In genomic region chr15:70101459-70102113, GRCh38 we compare ENCODE assay signal across 9 cellular contexts. TPM values are rescaled to one million over a fixed set of nuclear protein-coding genes. Genes with fewer than 3 reads are reported as not detected.
DNase-seq lines count a peak whose midpoint lies in the region; ATAC-seq and TF ChIP-seq lines count a peak whose summit lies in the region.
"Had no signal": no experiment of that assay in that cellular context is flagged by ENCODE, and none has a peak within 500 bp of the region (broad histone marks: within the 10 kb centered on the region; RNA-seq: fewer than 3 reads in every experiment).

No MANE protein-coding gene starts in this region.

- no peaks in the 10 kb centered on the region for H3K36me3 ChIP-seq in CD8-positive, alpha-beta memory T cell (ENCODE audit: insufficient read depth, low read length)

- TF ChIP-seq CTCF in NB4 (IDR thresholded peaks at IDR 0.05; ENCODE audit: low read depth, low read length) (no peak), fibroblast of mammary gland (conservative IDR thresholded peaks at IDR 0.05; ENCODE audit: control insufficient read depth, insufficient read depth, low read depth, low read length) (no peak), osteocyte (IDR thresholded peaks at IDR 0.05) (no peak)

- no peaks in the 10 kb centered on the region for H3K36me3 Mint-ChIP-seq in osteocyte (ENCODE audit: unreplicated experiment)
- peaks cover 0 to 14% (median 0%) of the 10 kb centered on the region in 3 donors for H3K36me3 Mint-ChIP-seq in CD8-positive, alpha-beta memory T cell
- H3K36me3 Mint-ChIP-seq: memory B cell had no signal

- TF ChIP-seq POLR2A in NB4 (IDR thresholded peaks at IDR 0.05; ENCODE audit: extremely low read depth, insufficient read length) = no peak

- H3K4me3 ChIP-seq in NB4 (ENCODE audit: low read depth, low read length) (no peak overlapping the region), fibroblast of mammary gland (ENCODE audit: control insufficient read depth, low read depth, low read length) (no peak overlapping the region)
- H3K4me3 ChIP-seq in CD8-positive, alpha-beta memory T cell (ENCODE audit: low read length) = no peak overlapping the region

- POLR2A ChIA-PET in CD8-positive, alpha-beta memory T cell (lab: Charles Lee) = interaction anchor here (1.1 kb wide), 1 partner anchor 343 kb away, joined by 3 read pairs; no protein-coding TSS in a partner anchor

- CTCF ChIA-PET in CD8-positive, alpha-beta memory T cell (lab: Charles Lee) = interaction anchor here (0.7 to 1.7 kb wide), 8 partner anchors 7 to 386 kb away, joined by 3 to 5 read pairs (median 3); no protein-coding TSS in a partner anchor

- H3K27ac Mint-ChIP-seq in osteocyte (ENCODE audit: unreplicated experiment) = no peak overlapping the region
- H3K27ac Mint-ChIP-seq in CD8-positive, alpha-beta memory T cell = peak overlapping the region in 1 of 8 donors; percentile 72

- peak; percentile 92 for DNase-seq in DMS53 (lab: John Stamatoyannopoulos, UW)
- peak; percentile 80 for DNase-seq in NB4 (ENCODE audit: low read depth)
- DNase-seq in SHP77 (lab: John Stamatoyannopoulos, UW) = peak; percentile 46 to 64
- peak; percentile 96 for DNase-seq in fibroblast of mammary gland (ENCODE audit: low read depth)
- no peak for DNase-seq in osteocyte (ENCODE audit: extremely low spot score, unreplicated experiment)
- DNase-seq in CD8-positive, alpha-beta memory T cell = no peak
- no peak for DNase-seq in inferior parietal cortex (ENCODE audit: extremely low spot score)

- H3K4me1 Mint-ChIP-seq in osteocyte (ENCODE audit: unreplicated experiment) = peaks cover 33% of the 10 kb centered on the region
- peaks cover 22 to 31% (median 27%) of the 10 kb centered on the region in 3 donors for H3K4me1 Mint-ChIP-seq in CD8-positive, alpha-beta memory T cell

- no peak for ATAC-seq in HG02870 (IDR thresholded peaks at IDR 0.05; ENCODE audit: unreplicated experiment)

- H3K27ac ChIP-seq in CD8-positive, alpha-beta memory T cell (ENCODE audit: low read depth, low read length) = no peak overlapping the region

- H3K27me3 Mint-ChIP-seq in osteocyte (ENCODE audit: unreplicated experiment) = peaks cover 36% of the 10 kb centered on the region
- H3K27me3 Mint-ChIP-seq in CD8-positive, alpha-beta memory T cell = peaks cover 4 to 20% of the 10 kb centered on the region in 2 donors
- H3K27me3 Mint-ChIP-seq: memory B cell had no signal

- no peaks in the 10 kb centered on the region for H3K27me3 ChIP-seq in CD8-positive, alpha-beta memory T cell (ENCODE audit: insufficient read depth, low read length, poor library complexity, severe bottlenecking)

- H3K9me3 Mint-ChIP-seq in osteocyte (ENCODE audit: unreplicated experiment) = no peaks in the 10 kb centered on the region
- H3K9me3 Mint-ChIP-seq in CD8-positive, alpha-beta memory T cell = peaks cover 0 to 3% (median 0%) of the 10 kb centered on the region in 5 donors
- H3K9me3 Mint-ChIP-seq: memory B cell had no signal

- H3K4me1 ChIP-seq in CD8-positive, alpha-beta memory T cell (ENCODE audit: insufficient read depth, low read length) = peaks cover 32% of the 10 kb centered on the region

- H3K4me3 Mint-ChIP-seq in osteocyte (ENCODE audit: unreplicated experiment) = peak overlapping the region; percentile 18
- H3K4me3 Mint-ChIP-seq in CD8-positive, alpha-beta memory T cell = peak overlapping the region in 3 of 7 donors; percentile 15 to 48 (median 38)

- no peaks in the 10 kb centered on the region for H3K9me3 ChIP-seq in CD8-positive, alpha-beta memory T cell (ENCODE audit: low read length)

RNA-seq across cellular contexts. Expression of gene TLE3, which starts 3.9 kb away (rescaled TPM):
- 27.8 and 28.8 TPM in 2 replicates for total RNA-seq in osteocyte
- total RNA-seq in CD8-positive, alpha-beta memory T cell = 10 to 100 TPM; 73.1 to 76.5 TPM
- 19.4 TPM for polyA plus RNA-seq in CD8-positive, alpha-beta memory T cell

Comparison
In these comparisons a context has a peak if more than half of its experiments do, and no peak if none do; other contexts are left out.
1. DNase-seq: peak in DMS53 (single experiment), NB4 (single experiment), SHP77 (2 of 2) and fibroblast of mammary gland (single experiment); none in osteocyte (single experiment), CD8-positive, alpha-beta memory T cell (0 of 5) and inferior parietal cortex (single experiment).